8 cellular contexts compared by ENCODE assay signal in genomic region chr3:42803800-42804112, GRCh38. TPM values are rescaled to one million over a fixed set of nuclear protein-coding genes. Genes with fewer than 3 reads are reported as not detected.
DNase-seq lines count a peak whose midpoint lies in the region; ATAC-seq, FAIRE-seq and TF ChIP-seq lines count a peak whose summit lies in the region.

No MANE protein-coding gene starts in this region.

- H3K36me3 Mint-ChIP-seq in stimulated activated naive CD8-positive, alpha-beta T cell treated with anti-CD3 and anti-CD28 coated beads, Interleukin-15, Interleukin-2, amounts not matched to agents 100 ng/mL and 50 ng/mL, for 24 hours (ENCODE audit: low read depth): peaks cover 20% of the 10 kb centered on the region

- peaks cover 14% of the 10 kb centered on the region for H3K27me3 Mint-ChIP-seq in stimulated activated naive CD8-positive, alpha-beta T cell treated with anti-CD3 and anti-CD28 coated beads, Interleukin-15, Interleukin-2, amounts not matched to agents 100 ng/mL and 50 ng/mL, for 24 hours

- H4K20me1 ChIP-seq in HepG2 (ENCODE audit: insufficient read depth, low read length): 0 out of 2 replicates have a peak, but pooled peaks cover 3% of the 10 kb centered on the region

- no peak for TF ChIP-seq CTCF in HepG2 (CRISPR knock-in tag; IDR thresholded peaks at IDR 0.05)

- ATAC-seq in GM18861 (IDR thresholded peaks at IDR 0.05; ENCODE audit: unreplicated experiment) (peak; percentile 11), HG03064 (IDR thresholded peaks at IDR 0.05; ENCODE audit: low read depth, unreplicated experiment) (peak; percentile 13), HepG2 (peak; percentile 37)

- CTCF ChIA-PET in HepG2 (lab: Yijun Ruan, JAX; ENCODE audit: low intra/inter-chr PET ratio, low total read pairs): no interaction called here

- no peak overlapping the region for H2AFZ ChIP-seq in HepG2 (ENCODE audit: low read length)

- FAIRE-seq in HepG2 (lab: Jason Lieb, UNC): no peak

- H3K27ac ChIP-seq in SJCRH30: peak overlapping the region; percentile 71
- H3K27ac ChIP-seq in caudate nucleus (ENCODE audit: low read depth, low read length): peak overlapping the region; percentile 65
- H3K27ac ChIP-seq in HepG2 (ENCODE audit: extremely low read length, insufficient read depth, low read length): peak overlapping the region; percentile 93

- 0% methylated on average over 12 of the region's 21 CpGs for WGBS in HepG2 (ENCODE audit: low lambda C conversion rate)

- intact Hi-C loops in HepG2 (cut with micrococcal nuclease; ENCODE audit: unreplicated experiment): loop anchor here (1.0 kb wide), 1 partner anchor 52 kb away; no protein-coding TSS in a partner anchor

- H3K79me2 ChIP-seq in HepG2 (ENCODE audit: insufficient read depth, low read length): peaks cover 48% of the 10 kb centered on the region

- peak overlapping the region; percentile 95 for H3K27ac Mint-ChIP-seq in stimulated activated naive CD8-positive, alpha-beta T cell treated with anti-CD3 and anti-CD28 coated beads, Interleukin-15, Interleukin-2, amounts not matched to agents 100 ng/mL and 50 ng/mL, for 24 hours

- peak overlapping the region; percentile 92 for H3K4me2 ChIP-seq in HepG2 (ENCODE audit: low read depth, low read length)

- DNase-seq in AML-193 (lab: John Stamatoyannopoulos, UW) (peak; percentile 20 to 39), SJCRH30 (peak in 1 of 2 experiments; percentile 41), caudate nucleus (lab: John Stamatoyannopoulos, UW) (peak in 15 of 61 donors; percentile 32 to 74 (median 58)), HepG2 (ENCODE audit: low spot score) (peak; percentile 31), DMS79 treated with DMSO at 0.1 percent for 48 hours (lab: John Stamatoyannopoulos, UW) (no peak)

- H3K4me3 ChIP-seq in SJCRH30 (peak overlapping the region; percentile 78), HepG2 (replicated peaks in 1 of 3; ENCODE audit: insufficient read depth in 1 of 3, low read depth in 2 of 3, low read length in 3 of 3) (peak overlapping the region; percentile 87 to 98 (median 92))

- H3K9me3 ChIP-seq in SJCRH30 (replicated peaks) (no peaks in the 10 kb centered on the region), HepG2 (ENCODE audit: low read length) (no peaks in the 10 kb centered on the region)

- H3K36me3 ChIP-seq in SJCRH30: no peaks in the 10 kb centered on the region
- peaks cover 0 to 10% of the 10 kb centered on the region in 2 experiments; a peak in 1 of 5 replicates for H3K36me3 ChIP-seq in HepG2 (replicated peaks in 1 of 2; ENCODE audit: control insufficient read depth in 1 of 2, insufficient read depth in 2 of 2, low read length in 2 of 2)

- peak overlapping the region; percentile 97 for H3K9ac ChIP-seq in HepG2 (ENCODE audit: insufficient read depth, low read depth, low read length)

- POLR2A ChIA-PET in HepG2 (lab: Yijun Ruan, JAX): interaction anchor here (0.9 to 5.0 kb wide), 19 partner anchors 9 to 213 kb away, joined by 3 to 105 read pairs (median 9); partner anchors contain the start of genes CYP8B1, NKTR and SS18L2

- H3K4me3 Mint-ChIP-seq in stimulated activated naive CD8-positive, alpha-beta T cell treated with anti-CD3 and anti-CD28 coated beads, Interleukin-15, Interleukin-2, amounts not matched to agents 100 ng/mL and 50 ng/mL, for 24 hours: peak overlapping the region; percentile 99

- no TSS peak for BruUV-seq in HepG2 (replicated peaks; lab: Mats Ljungman, UMichigan)

- H3K27me3 ChIP-seq in SJCRH30: no peaks in the 10 kb centered on the region
- no peaks in the 10 kb centered on the region; a peak in 1 of 5 replicates for H3K27me3 ChIP-seq in HepG2 (ENCODE audit: control insufficient read depth in 1 of 2, insufficient read depth in 2 of 2, low read length in 2 of 2)

- TF ChIP-seq EP300 in HepG2 (IDR thresholded peaks at IDR 0.05; ENCODE audit: low read depth in 2 of 2, low read length in 2 of 2) (no peak), HepG2 (CRISPR knock-in tag; IDR thresholded peaks at IDR 0.05; ENCODE audit: borderline replicate concordance) (no peak)

- in situ Hi-C loops in HepG2 (cut with HindIII; ENCODE audit: extremely low pct_ligation_motif_present, low pct_unique_long_range_greater_than_20kb): no loop called here

- no peak for TF ChIP-seq POLR2A in HepG2 (IDR thresholded peaks at IDR 0.05; ENCODE audit: insufficient read depth in 1 of 2, low read depth in 2 of 2, low read length in 2 of 2)

- H3K4me1 ChIP-seq in SJCRH30 (peaks cover 6% of the 10 kb centered on the region), HepG2 (ENCODE audit: insufficient read depth, low read length) (peaks cover 66% of the 10 kb centered on the region)

- H3K9me3 Mint-ChIP-seq in stimulated activated naive CD8-positive, alpha-beta T cell treated with anti-CD3 and anti-CD28 coated beads, Interleukin-15, Interleukin-2, amounts not matched to agents 100 ng/mL and 50 ng/mL, for 24 hours: no peaks in the 10 kb centered on the region

- H3K4me1 Mint-ChIP-seq in stimulated activated naive CD8-positive, alpha-beta T cell treated with anti-CD3 and anti-CD28 coated beads, Interleukin-15, Interleukin-2, amounts not matched to agents 100 ng/mL and 50 ng/mL, for 24 hours (ENCODE audit: low read depth): peaks cover 48% of the 10 kb centered on the region

- no peak for TF ChIP-seq RAD21 in HepG2 (CRISPR knock-in tag; IDR thresholded peaks at IDR 0.05)

RNA-seq across cellular contexts. Expression of gene HIGD1A, which starts 0.5 kb away (rescaled TPM):
- 155 and 171 TPM in 2 replicates for total RNA-seq in SJCRH30 (2014; rRNA removed; shearing (Covaris generic))
- 253 and 379 TPM in 2 replicates for total RNA-seq in HepG2 (2016; rRNA removed; fragmentation: Illumina TruSeq; extraction: Trizol)
- total RNA-seq in HepG2 (2016; cell fraction: cytosol; rRNA removed; fragmentation: Illumina TruSeq; extraction: Trizol; ENCODE audit: low read depth): 47.7 and 48.6 TPM in 2 replicates
- 250 and 416 TPM in 2 replicates for total RNA-seq in HepG2 (2016; cell fraction: insoluble cytoplasmic fraction; rRNA removed; fragmentation: Illumina TruSeq; extraction: Trizol)
- total RNA-seq in HepG2 (2016; cell fraction: membrane; rRNA removed; fragmentation: Illumina TruSeq; extraction: Trizol): 136 and 157 TPM in 2 replicates
- total RNA-seq in HepG2 (2016; cell fraction: nucleus; rRNA removed; fragmentation: Illumina TruSeq; extraction: Trizol): 98.8 and 101 TPM in 2 replicates
- polyA plus RNA-seq in HepG2 (2011; rRNA removed): 175 and 222 TPM in 2 replicates
- 84.7 and 175 TPM in 2 replicates for polyA plus RNA-seq in HepG2 (2011; cell fraction: cytosol; rRNA removed)
- polyA plus RNA-seq in HepG2 (2011; cell fraction: nucleus; rRNA removed): 20.5 and 47.2 TPM in 2 replicates
- 196 and 210 TPM in 2 replicates for polyA plus RNA-seq in HepG2 (2012)
- polyA plus RNA-seq in HepG2 (2016; cell fraction: cytosol; fragmentation: Illumina TruSeq; extraction: Trizol; ENCODE audit: low read depth): 58.2 and 60.2 TPM in 2 replicates
- 380 and 413 TPM in 2 replicates for polyA plus RNA-seq in HepG2 (2016; cell fraction: insoluble cytoplasmic fraction; fragmentation: Illumina TruSeq; extraction: Trizol; ENCODE audit: low read depth)
- polyA plus RNA-seq in HepG2 (2016; cell fraction: membrane; fragmentation: Illumina TruSeq; extraction: Trizol; ENCODE audit: low read depth): 121 and 132 TPM in 2 replicates
- polyA plus RNA-seq in HepG2 (2016; cell fraction: nucleus; fragmentation: Illumina TruSeq; extraction: Trizol; ENCODE audit: insufficient read depth, low read depth): 141 TPM in 2 replicates
- polyA minus RNA-seq in HepG2 (2011; rRNA and poly(A)+ RNA removed; ENCODE audit: low replicate concordance): 17.0 and 26.1 TPM in 2 replicates
- polyA minus RNA-seq in HepG2 (2011; cell fraction: cytosol; rRNA and poly(A)+ RNA removed): 99.1 and 123 TPM in 2 replicates
- 38.9 and 61.0 TPM in 2 replicates for polyA minus RNA-seq in HepG2 (2011; cell fraction: nucleus; rRNA and poly(A)+ RNA removed)

RNA-seq across cellular contexts. Expression of gene ACKR2, which starts 5.5 kb away (rescaled TPM):
- total RNA-seq in SJCRH30 (2014; rRNA removed; shearing (Covaris generic)): not detected in 2 replicates
- 1.1 TPM in 2 replicates for total RNA-seq in HepG2 (2016; rRNA removed; fragmentation: Illumina TruSeq; extraction: Trizol)
- 0.62 and 2.0 TPM in 2 replicates for total RNA-seq in HepG2 (2016; cell fraction: cytosol; rRNA removed; fragmentation: Illumina TruSeq; extraction: Trizol; ENCODE audit: low read depth)
- 0.64 and 0.71 TPM in 2 replicates for total RNA-seq in HepG2 (2016; cell fraction: insoluble cytoplasmic fraction; rRNA removed; fragmentation: Illumina TruSeq; extraction: Trizol)
- total RNA-seq in HepG2 (2016; cell fraction: membrane; rRNA removed; fragmentation: Illumina TruSeq; extraction: Trizol): 1.1 and 1.2 TPM in 2 replicates
- total RNA-seq in HepG2 (2016; cell fraction: nucleus; rRNA removed; fragmentation: Illumina TruSeq; extraction: Trizol): 1.1 and 2.7 TPM in 2 replicates
- 1.9 and 2.6 TPM in 2 replicates for polyA plus RNA-seq in HepG2 (2011; rRNA removed)
- polyA plus RNA-seq in HepG2 (2011; cell fraction: cytosol; rRNA removed): 0.87 and 1.3 TPM in 2 replicates
- 1.9 and 2.1 TPM in 2 replicates for polyA plus RNA-seq in HepG2 (2011; cell fraction: nucleus; rRNA removed)
- 1.4 and 1.8 TPM in 2 replicates for polyA plus RNA-seq in HepG2 (2012)
- polyA plus RNA-seq in HepG2 (2016; cell fraction: cytosol; fragmentation: Illumina TruSeq; extraction: Trizol; ENCODE audit: low read depth): 0.19 and 0.42 TPM in 2 replicates
- 0.44 and 0.74 TPM in 2 replicates for polyA plus RNA-seq in HepG2 (2016; cell fraction: insoluble cytoplasmic fraction; fragmentation: Illumina TruSeq; extraction: Trizol; ENCODE audit: low read depth)
- polyA plus RNA-seq in HepG2 (2016; cell fraction: membrane; fragmentation: Illumina TruSeq; extraction: Trizol; ENCODE audit: low read depth): 0.29 and 0.34 TPM in 2 replicates
- 0.83 and 1.5 TPM in 2 replicates for polyA plus RNA-seq in HepG2 (2016; cell fraction: nucleus; fragmentation: Illumina TruSeq; extraction: Trizol; ENCODE audit: insufficient read depth, low read depth)
- 0.05 and 6.0 TPM in 2 replicates for polyA minus RNA-seq in HepG2 (2011; rRNA and poly(A)+ RNA removed; ENCODE audit: low replicate concordance)
- polyA minus RNA-seq in HepG2 (2011; cell fraction: cytosol; rRNA and poly(A)+ RNA removed): 3.0 and 3.5 TPM in 2 replicates
- polyA minus RNA-seq in HepG2 (2011; cell fraction: nucleus; rRNA and poly(A)+ RNA removed): 3.5 and 6.0 TPM in 2 replicates

RNA-seq across cellular contexts. Expression of gene CCDC13, which starts 30.7 kb away (rescaled TPM):
- 0.33 and 0.34 TPM in 2 replicates for total RNA-seq in SJCRH30 (2014; rRNA removed; shearing (Covaris generic))
- total RNA-seq in HepG2 (2016; rRNA removed; fragmentation: Illumina TruSeq; extraction: Trizol): 0.22 TPM in 1 of 2 replicates, not detected in the other
- not detected in 2 replicates for total RNA-seq in HepG2 (2016; cell fraction: cytosol; rRNA removed; fragmentation: Illumina TruSeq; extraction: Trizol; ENCODE audit: low read depth)
- total RNA-seq in HepG2 (2016; cell fraction: insoluble cytoplasmic fraction; rRNA removed; fragmentation: Illumina TruSeq; extraction: Trizol): 0.19 TPM in 1 of 2 replicates, not detected in the other
- total RNA-seq in HepG2 (2016; cell fraction: membrane; rRNA removed; fragmentation: Illumina TruSeq; extraction: Trizol): 0.31 and 0.34 TPM in 2 replicates
- total RNA-seq in HepG2 (2016; cell fraction: nucleus; rRNA removed; fragmentation: Illumina TruSeq; extraction: Trizol): not detected in 2 replicates
- 0.51 and 0.68 TPM in 2 replicates for polyA plus RNA-seq in HepG2 (2011; rRNA removed)
- 0.09 and 0.26 TPM in 2 replicates for polyA plus RNA-seq in HepG2 (2011; cell fraction: cytosol; rRNA removed)
- 1.6 and 2.5 TPM in 2 replicates for polyA plus RNA-seq in HepG2 (2011; cell fraction: nucleus; rRNA removed)
- polyA plus RNA-seq in HepG2 (2012): 0.43 and 0.89 TPM in 2 replicates
- polyA plus RNA-seq in HepG2 (2016; cell fraction: cytosol; fragmentation: Illumina TruSeq; extraction: Trizol; ENCODE audit: low read depth): 0.42 TPM in 1 of 2 replicates, not detected in the other
- polyA plus RNA-seq in HepG2 (2016; cell fraction: insoluble cytoplasmic fraction; fragmentation: Illumina TruSeq; extraction: Trizol; ENCODE audit: low read depth): 0.41 TPM in 1 of 2 replicates, not detected in the other
- 0.27 and 0.39 TPM in 2 replicates for polyA plus RNA-seq in HepG2 (2016; cell fraction: membrane; fragmentation: Illumina TruSeq; extraction: Trizol; ENCODE audit: low read depth)
- polyA plus RNA-seq in HepG2 (2016; cell fraction: nucleus; fragmentation: Illumina TruSeq; extraction: Trizol; ENCODE audit: insufficient read depth, low read depth): not detected in 2 replicates
- polyA minus RNA-seq in HepG2 (2011; rRNA and poly(A)+ RNA removed; ENCODE audit: low replicate concordance): 0.30 TPM in 1 of 2 replicates, not detected in the other
- polyA minus RNA-seq in HepG2 (2011; cell fraction: cytosol; rRNA and poly(A)+ RNA removed): not detected in 2 replicates
- 1.4 and 2.0 TPM in 2 replicates for polyA minus RNA-seq in HepG2 (2011; cell fraction: nucleus; rRNA and poly(A)+ RNA removed)
